13 cellular contexts compared by ENCODE assay signal in the genomic region with DNA sequence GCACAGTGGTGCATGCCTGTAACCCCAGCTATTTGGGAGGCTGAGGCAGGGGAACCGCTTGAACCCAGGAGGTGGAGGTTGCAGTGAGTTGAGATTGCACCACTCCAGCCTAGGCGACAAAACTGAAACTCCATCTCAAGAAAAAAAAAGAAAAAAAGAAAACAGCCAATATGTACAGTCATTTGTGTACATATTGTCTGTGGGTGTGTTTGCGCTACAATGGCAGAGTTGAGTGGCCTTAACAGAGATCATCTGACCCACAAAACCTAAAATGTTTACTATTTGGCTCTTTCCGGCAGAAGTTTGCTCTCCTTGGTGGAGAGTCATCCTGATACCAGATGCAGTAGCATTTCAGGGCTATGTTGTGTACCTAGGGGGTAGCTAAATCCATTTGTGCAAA. TPM values are rescaled to one million over a fixed set of nuclear protein-coding genes. Genes with fewer than 3 reads are reported as not detected.
A peak's percentile ranks its signal among the peaks of the same experiment; 100 is the strongest.
DNase-seq lines count a peak whose midpoint lies in the region; ATAC-seq and TF ChIP-seq lines count a peak whose summit lies in the region.
"Had no signal": no experiment of that assay in that cellular context is flagged by ENCODE, and none has a peak within 500 bp of the region (broad histone marks: within the 10 kb centered on the region; RNA-seq: fewer than 3 reads in every experiment).

No MANE protein-coding gene starts in this region.

- H2BK120ac ChIP-seq in mesendoderm (ENCODE audit: low read depth, low read length), result no peak overlapping the region

- no peak for DNase-seq in CD8-positive, alpha-beta T cell
- peak; percentile 50 for DNase-seq in activated CD4-positive, alpha-beta memory T cell treated with anti-CD3 and anti-CD28 coated beads for 36 hours
- DNase-seq in mesendoderm (no peak), erythroblast (lab: John Stamatoyannopoulos, UW) (no peak), progenitor cell of endocrine pancreas (ENCODE audit: low spot score, unreplicated experiment) (no peak), gastrocnemius medialis (no peak)
- DNase-seq: activated gamma-delta T cell treated with Interleukin-2 at 50 U/mL for 16 hours, mammary epithelial cell, NCI-H1436, T-helper 9 cell, upper lobe of right lung had no signal

- H3K27ac Mint-ChIP-seq in CD8-positive, alpha-beta T cell, result no peak overlapping the region
- peak overlapping the region; percentile 48 for H3K27ac Mint-ChIP-seq in activated CD4-positive, alpha-beta memory T cell treated with anti-CD3 and anti-CD28 coated beads for 36 hours
- no peak overlapping the region for H3K27ac Mint-ChIP-seq in progenitor cell of endocrine pancreas

- H3K4me1 Mint-ChIP-seq in CD8-positive, alpha-beta T cell (ENCODE audit: low read depth), result peaks cover 79% of the 10 kb centered on the region
- peaks cover 83% of the 10 kb centered on the region for H3K4me1 Mint-ChIP-seq in activated CD4-positive, alpha-beta memory T cell treated with anti-CD3 and anti-CD28 coated beads for 36 hours (ENCODE audit: low read depth)
- no peaks in the 10 kb centered on the region for H3K4me1 Mint-ChIP-seq in progenitor cell of endocrine pancreas (ENCODE audit: low read depth)

- H2BK5ac ChIP-seq in mesendoderm (ENCODE audit: low read length), result no peak overlapping the region

- no peak for ATAC-seq in CD8-positive, alpha-beta T cell
- ATAC-seq in GM18517 (IDR thresholded peaks at IDR 0.05; ENCODE audit: unreplicated experiment), result peak; percentile 85
- ATAC-seq in HG02798 (IDR thresholded peaks at IDR 0.05; ENCODE audit: poor library complexity, unreplicated experiment), result peak; percentile 52
- ATAC-seq in gastrocnemius medialis, result no peak
- ATAC-seq: upper lobe of right lung had no signal

- no peak overlapping the region for H3K23ac ChIP-seq in mesendoderm (ENCODE audit: low read length)

- H2AK5ac ChIP-seq in mesendoderm (ENCODE audit: low read length), result no peak overlapping the region

- POLR2A ChIA-PET in CD8-positive, alpha-beta T cell (lab: Charles Lee), result interaction anchor here (1.4 kb wide), 1 partner anchor 57 kb away, joined by 6 read pairs; the partner anchor contains the start of genes ARSG and SLC16A6
- POLR2A ChIA-PET in activated CD4-positive, alpha-beta memory T cell treated with anti-CD3 and anti-CD28 coated beads for 36 hours (lab: Charles Lee), result interaction anchor here (1.7 kb wide), 1 partner anchor 58 kb away, joined by 6 read pairs; the partner anchor contains the start of genes ARSG and SLC16A6

- CTCF ChIA-PET in CD8-positive, alpha-beta T cell (lab: Charles Lee), result interaction anchor here (0.6 to 1.2 kb wide), 3 partner anchors 10 to 83 kb away, joined by 3 to 4 read pairs (median 4); no protein-coding TSS in a partner anchor
- CTCF ChIA-PET in activated CD4-positive, alpha-beta memory T cell treated with anti-CD3 and anti-CD28 coated beads for 36 hours (lab: Charles Lee), result interaction anchor here (0.5 to 1.1 kb wide), 3 partner anchors 50 to 57 kb away, joined by 3 to 5 read pairs (median 4); partner anchors contain the start of gene ARSG

- in situ Hi-C loops in gastrocnemius medialis (cut with MboI; ENCODE audit: low sequenced_read_pairs in 4 of 4), result no loop called here

- H3K36me3 Mint-ChIP-seq in CD8-positive, alpha-beta T cell, result no peaks in the 10 kb centered on the region
- peaks cover 11% of the 10 kb centered on the region for H3K36me3 Mint-ChIP-seq in activated CD4-positive, alpha-beta memory T cell treated with anti-CD3 and anti-CD28 coated beads for 36 hours
- no peaks in the 10 kb centered on the region for H3K36me3 Mint-ChIP-seq in progenitor cell of endocrine pancreas (ENCODE audit: insufficient read depth)

- no peaks in the 10 kb centered on the region for H3K9me3 Mint-ChIP-seq in CD8-positive, alpha-beta T cell
- H3K9me3 Mint-ChIP-seq in activated CD4-positive, alpha-beta memory T cell treated with anti-CD3 and anti-CD28 coated beads for 36 hours, result no peaks in the 10 kb centered on the region
- no peaks in the 10 kb centered on the region for H3K9me3 Mint-ChIP-seq in progenitor cell of endocrine pancreas (ENCODE audit: low read depth)

- no peak overlapping the region for H3K27ac ChIP-seq in CD8-positive, alpha-beta T cell (ENCODE audit: low read depth, low read length)
- H3K27ac ChIP-seq in mesendoderm (ENCODE audit: low read depth, low read length) (no peak overlapping the region), gastrocnemius medialis (no peak overlapping the region)
- H3K27ac ChIP-seq: upper lobe of right lung had no signal

- no peaks in the 10 kb centered on the region for H3K36me3 ChIP-seq in CD8-positive, alpha-beta T cell (ENCODE audit: insufficient read depth, low read length)
- H3K36me3 ChIP-seq in mesendoderm (ENCODE audit: control insufficient read depth, insufficient read depth, low read length) (no peaks in the 10 kb centered on the region), gastrocnemius medialis (no peaks in the 10 kb centered on the region)
- H3K36me3 ChIP-seq: upper lobe of right lung had no signal

- intact Hi-C loops in CD8-positive, alpha-beta T cell (cut with DNase I, micrococcal nuclease), result no loop called here
- intact Hi-C loops in activated CD4-positive, alpha-beta memory T cell treated with anti-CD3 and anti-CD28 coated beads for 36 hours (cut with micrococcal nuclease), result loop anchor here (2.0 to 5.0 kb wide), 5 partner anchors 37 to 142 kb away; partner anchors contain the start of genes ARSG and SLC16A6
- intact Hi-C loops in gastrocnemius medialis (cut with DNase I; ENCODE audit: low total_unique reads), result no loop called here

- H4K5ac ChIP-seq in mesendoderm (ENCODE audit: low read length), result no peak overlapping the region

- no peaks in the 10 kb centered on the region for H3K9me3 ChIP-seq in CD8-positive, alpha-beta T cell (ENCODE audit: low read length)
- H3K9me3 ChIP-seq in gastrocnemius medialis, result no peaks in the 10 kb centered on the region
- H3K9me3 ChIP-seq: upper lobe of right lung had no signal

- no CpG with 5 or more reads among the region's 4 CpGs for WGBS in mesendoderm (ENCODE audit: extremely low coverage, insufficient coverage, low lambda C conversion rate)

- H3K27me3 ChIP-seq in CD8-positive, alpha-beta T cell (ENCODE audit: insufficient read depth, low read length), result no peaks in the 10 kb centered on the region
- H3K27me3 ChIP-seq in mesendoderm (ENCODE audit: insufficient read depth, low read length, poor library complexity) (no peaks in the 10 kb centered on the region), gastrocnemius medialis (no peaks in the 10 kb centered on the region)
- H3K27me3 ChIP-seq: upper lobe of right lung had no signal

- H3K4ac ChIP-seq in mesendoderm (ENCODE audit: low read depth, low read length), result no peak overlapping the region

- H3K56ac ChIP-seq in mesendoderm (ENCODE audit: low read length), result no peak overlapping the region

- no peak overlapping the region for H3K4me2 ChIP-seq in mesendoderm (ENCODE audit: low read length)

- H3K4me3 Mint-ChIP-seq in CD8-positive, alpha-beta T cell, result peak overlapping the region; percentile 30
- no peak overlapping the region for H3K4me3 Mint-ChIP-seq in activated CD4-positive, alpha-beta memory T cell treated with anti-CD3 and anti-CD28 coated beads for 36 hours
- no peak overlapping the region for H3K4me3 Mint-ChIP-seq in progenitor cell of endocrine pancreas (ENCODE audit: low read depth)

- H3K79me2 ChIP-seq in mesendoderm (ENCODE audit: control insufficient read depth, insufficient read depth, low read length), result no peaks in the 10 kb centered on the region

- H4K8ac ChIP-seq in mesendoderm (ENCODE audit: low read depth, low read length), result no peak overlapping the region

- no peak overlapping the region for H3K9ac ChIP-seq in mesendoderm (ENCODE audit: low read length)

- TF ChIP-seq POLR2A in erythroblast (IDR thresholded peaks at IDR 0.05; ENCODE audit: low read length), result no peak
- no peak for TF ChIP-seq POLR2A in gastrocnemius medialis (IDR thresholded peaks at IDR 0.05)

- no peak for TF ChIP-seq CTCF in CD8-positive, alpha-beta T cell (IDR thresholded peaks at IDR 0.05)
- TF ChIP-seq CTCF in progenitor cell of endocrine pancreas (IDR thresholded peaks at IDR 0.05; ENCODE audit: unreplicated experiment) (no peak), gastrocnemius medialis (IDR thresholded peaks at IDR 0.05 in 4 of 5, conservative IDR thresholded peaks at IDR 0.05 in 1 of 5) (no peak)

- H2BK15ac ChIP-seq in mesendoderm (replicated peaks; ENCODE audit: low read depth), result no peak overlapping the region

- H3K4me3 ChIP-seq in CD8-positive, alpha-beta T cell (ENCODE audit: low read depth, low read length), result no peak overlapping the region
- no peak overlapping the region for H3K4me3 ChIP-seq in mesendoderm (ENCODE audit: low read length)
- H3K4me3 ChIP-seq in gastrocnemius medialis, result no peak overlapping the region
- H3K4me3 ChIP-seq: upper lobe of right lung had no signal

- H3K79me1 ChIP-seq in mesendoderm (ENCODE audit: low read length), result no peaks in the 10 kb centered on the region

- peaks cover 76% of the 10 kb centered on the region for H3K4me1 ChIP-seq in CD8-positive, alpha-beta T cell (ENCODE audit: insufficient read depth, low read length)
- no peaks in the 10 kb centered on the region for H3K4me1 ChIP-seq in mesendoderm (ENCODE audit: control insufficient read depth, low read depth, low read length)
- H3K4me1 ChIP-seq in gastrocnemius medialis, result peaks cover 3 to 6% of the 10 kb centered on the region in 2 donors

- no peak overlapping the region for H3K18ac ChIP-seq in mesendoderm (ENCODE audit: low read length)

- no peaks in the 10 kb centered on the region for H3K27me3 Mint-ChIP-seq in CD8-positive, alpha-beta T cell (ENCODE audit: low read depth)
- H3K27me3 Mint-ChIP-seq in activated CD4-positive, alpha-beta memory T cell treated with anti-CD3 and anti-CD28 coated beads for 36 hours, result no peaks in the 10 kb centered on the region
- H3K27me3 Mint-ChIP-seq in progenitor cell of endocrine pancreas, result peaks cover 4% of the 10 kb centered on the region

RNA-seq across cellular contexts. Expression of gene ARSG, which starts 57.9 kb away (rescaled TPM):
- total RNA-seq in CD8-positive, alpha-beta T cell, result 10 to 100 TPM in 1 of 2 experiments, 1 to 10 TPM in 1; 6.7 to 10.6 TPM
- 10 to 100 TPM in 1 of 2 experiments, 1 to 10 TPM in 1; 9.8 to 10.8 TPM for total RNA-seq in activated CD4-positive, alpha-beta memory T cell treated with anti-CD3 and anti-CD28 coated beads for 36 hours
- 1.5 TPM for polyA plus RNA-seq in mesendoderm (2013, experiment 1 of 2)
- 1.6 TPM for polyA plus RNA-seq in mesendoderm (2013, experiment 2 of 2)
- total RNA-seq in progenitor cell of endocrine pancreas, result 2.6 and 4.9 TPM in 2 replicates
- 1 to 10 TPM; 3.3 to 6.1 (median 5.4) TPM for total RNA-seq in gastrocnemius medialis

RNA-seq across cellular contexts. Expression of gene SLC16A6, which starts 58.2 kb away (rescaled TPM):
- total RNA-seq in CD8-positive, alpha-beta T cell, result 10 to 100 TPM; 10.7 to 11.0 TPM
- total RNA-seq in activated CD4-positive, alpha-beta memory T cell treated with anti-CD3 and anti-CD28 coated beads for 36 hours, result 1 to 10 TPM; 3.5 to 3.6 TPM
- 0.15 TPM for polyA plus RNA-seq in mesendoderm (2013, experiment 1 of 2)
- 0.17 TPM for polyA plus RNA-seq in mesendoderm (2013, experiment 2 of 2)
- total RNA-seq in progenitor cell of endocrine pancreas (0.12 and 0.24 TPM in 2 replicates), gastrocnemius medialis (1 to 10 TPM in 3 of 4 donors, under 1 TPM in 1; 0.66 to 7.1 (median 3.8) TPM)
- polyA plus RNA-seq: mammary epithelial cell had no signal

Comparison
In these comparisons a context has a peak if more than half of its experiments do, and no peak if none do; other contexts are left out.
1. ATAC-seq: peak in GM18517 (single experiment) and HG02798 (single experiment); none in CD8-positive, alpha-beta T cell (single experiment) and gastrocnemius medialis (0 of 2).